In genomic region chr17:46101785-46102617, GRCh38 we compare ENCODE assay signal across 8 cellular contexts.
DNase-seq lines count a peak whose midpoint lies in the region; ATAC-seq, FAIRE-seq and TF ChIP-seq lines count a peak whose summit lies in the region.
"Not testable (repeated sequence)": the region's sequence is repeated elsewhere in the genome, so short reads cannot be mapped to it uniquely, and the experiment has no call there.

No MANE protein-coding gene starts in this region.

- peak overlapping the region; percentile 37 for H3K4ac ChIP-seq in trophoblast cell (ENCODE audit: low read depth, low read length)

- not testable (repeated sequence) for TF ChIP-seq RAD21 in liver (IDR thresholded peaks at IDR 0.05)

- not testable (repeated sequence) for H2BK5ac ChIP-seq in trophoblast cell (ENCODE audit: low read depth, low read length, poor library complexity)

- H3K4me1 Mint-ChIP-seq in activated CD8-positive, alpha-beta T cell treated with anti-CD3 and anti-CD28 coated beads for 36 hours (ENCODE audit: low read depth) = peaks cover 67% of the 10 kb centered on the region

- H4K8ac ChIP-seq in trophoblast cell (ENCODE audit: low read depth, low read length) = not testable (repeated sequence)

- ATAC-seq in activated CD8-positive, alpha-beta T cell treated with anti-CD3 and anti-CD28 coated beads for 36 hours = not testable (repeated sequence)
- ATAC-seq in aorta (ENCODE audit: low FRiP score) = peak; percentile 43

- in situ Hi-C loops in brain microvascular endothelial cell (cut with HindIII; ENCODE audit: low pct_ligation_motif_present, low sequenced_read_pairs) = not testable (repeated sequence)

- not testable (repeated sequence) for H3K9me2 ChIP-seq in PC-9 (ENCODE audit: insufficient read depth)

- H3K27ac ChIP-seq in PC-9 = peak overlapping the region; percentile 81
- H3K27ac ChIP-seq in brain microvascular endothelial cell = peak overlapping the region; percentile 80
- peak overlapping the region in 1 of 2 donors; percentile 7 for H3K27ac ChIP-seq in liver (ENCODE audit: low read depth in 1 of 2, low read length in 2 of 2)
- peak overlapping the region; percentile 75 for H3K27ac ChIP-seq in trophoblast cell (ENCODE audit: low read depth, low read length)
- H3K27ac ChIP-seq in aorta (ENCODE audit: low read depth in 1 of 2, low read length in 2 of 2) = not testable (repeated sequence)

- peaks cover 30% of the 10 kb centered on the region for H3K4me1 ChIP-seq in PC-9 (replicated peaks; ENCODE audit: insufficient read depth)
- peaks cover 8 to 24% (median 15%) of the 10 kb centered on the region in 4 donors for H3K4me1 ChIP-seq in liver (ENCODE audit: control insufficient read depth in 4 of 4, insufficient read depth in 4 of 4, low read length in 3 of 4)
- not testable (repeated sequence) for H3K4me1 ChIP-seq in trophoblast cell (ENCODE audit: control insufficient read depth in 1 of 2, insufficient read depth in 2 of 2, low read length in 2 of 2); aorta (ENCODE audit: control insufficient read depth in 1 of 2, insufficient read depth in 2 of 2, low read length in 2 of 2)

- H2BK12ac ChIP-seq in trophoblast cell (ENCODE audit: low read length) = not testable (repeated sequence)

- not testable (repeated sequence) for BruUV-seq in PC-9 (replicated peaks; lab: Mats Ljungman, UMichigan)

- not testable (repeated sequence) for H2BK120ac ChIP-seq in trophoblast cell (ENCODE audit: insufficient read depth, low read length, poor library complexity)

- H3K4me3 Mint-ChIP-seq in activated CD8-positive, alpha-beta T cell treated with anti-CD3 and anti-CD28 coated beads for 36 hours = not testable (repeated sequence)

- not testable (repeated sequence) for H3K18ac ChIP-seq in trophoblast cell (ENCODE audit: low read length)

- not testable (repeated sequence) for H3K27me3 Mint-ChIP-seq in activated CD8-positive, alpha-beta T cell treated with anti-CD3 and anti-CD28 coated beads for 36 hours

- not testable (repeated sequence) for H3K36me3 ChIP-seq in PC-9 (ENCODE audit: low read depth); brain microvascular endothelial cell (replicated peaks); liver (ENCODE audit: control insufficient read depth in 4 of 4, insufficient read depth in 3 of 4, low read depth in 1 of 4, low read length in 3 of 4); trophoblast cell (ENCODE audit: control insufficient read depth in 1 of 2, insufficient read depth in 2 of 2, low read length in 2 of 2); aorta (ENCODE audit: control insufficient read depth in 1 of 2, insufficient read depth in 2 of 2, low read length in 1 of 2)

- not testable (repeated sequence) for H3K23ac ChIP-seq in trophoblast cell (ENCODE audit: low read length)

- H2AK5ac ChIP-seq in trophoblast cell (ENCODE audit: low read length) = not testable (repeated sequence)

- not testable (repeated sequence) for H3K9ac ChIP-seq in liver (ENCODE audit: low read depth in 1 of 2, low read length in 2 of 2); trophoblast cell (ENCODE audit: low read length)

- peak overlapping the region; percentile 22; the same call in 1 of the 2 replicates for H3K4me2 ChIP-seq in PC-9
- not testable (repeated sequence) for H3K4me2 ChIP-seq in trophoblast cell (ENCODE audit: low read length)

- H4K12ac ChIP-seq in trophoblast cell (ENCODE audit: low read depth, low read length) = not testable (repeated sequence)

- peaks cover 44% of the 10 kb centered on the region for H3F3A ChIP-seq in PC-9 (ENCODE audit: insufficient read depth, low read depth)

- not testable (repeated sequence) for DNase-seq in PC-9, brain microvascular endothelial cell, trophoblast cell, aorta
- DNase-seq in activated CD8-positive, alpha-beta T cell treated with anti-CD3 and anti-CD28 coated beads for 36 hours = peak; percentile 11
- DNase-seq in fibroblast of mammary gland (ENCODE audit: low read depth) = peak; percentile 39

- CTCF ChIA-PET in PC-9 (lab: Charles Lee) = not testable (repeated sequence)
- CTCF ChIA-PET in activated CD8-positive, alpha-beta T cell treated with anti-CD3 and anti-CD28 coated beads for 36 hours (lab: Charles Lee) = interaction anchor here (0.8 to 1.8 kb wide), 2 partner anchors 18 to 85 kb away, joined by 3 to 9 read pairs; no protein-coding TSS in a partner anchor

- TF ChIP-seq CTCF in PC-9 (conservative IDR thresholded peaks at IDR 0.05); activated CD8-positive, alpha-beta T cell treated with anti-CD3 and anti-CD28 coated beads for 36 hours (IDR thresholded peaks at IDR 0.05); brain microvascular endothelial cell (IDR thresholded peaks at IDR 0.05; ENCODE audit: low read depth, low read length, missing control alignments); fibroblast of mammary gland (conservative IDR thresholded peaks at IDR 0.05; ENCODE audit: control insufficient read depth, insufficient read depth, low read depth, low read length); liver (IDR thresholded peaks at IDR 0.05; ENCODE audit: low read depth, low read length, missing input control): not testable (repeated sequence)

- POLR2A ChIA-PET in PC-9 (lab: Charles Lee; ENCODE audit: unreplicated experiment) = not testable (repeated sequence)
- POLR2A ChIA-PET in activated CD8-positive, alpha-beta T cell treated with anti-CD3 and anti-CD28 coated beads for 36 hours (lab: Charles Lee) = interaction anchor here (0.5 to 1.0 kb wide), 2 partner anchors 73 to 111 kb away, joined by 3 read pairs; no protein-coding TSS in a partner anchor

- H2AFZ ChIP-seq in PC-9; trophoblast cell (ENCODE audit: insufficient read depth, low read length, poor library complexity): not testable (repeated sequence)

- H3K9me3 ChIP-seq in PC-9 (ENCODE audit: insufficient read depth, low read depth); liver (ENCODE audit: control insufficient read depth in 4 of 4, low read length in 3 of 4); trophoblast cell (ENCODE audit: insufficient read depth, low read depth, low read length); aorta (ENCODE audit: control insufficient read depth, low read length): not testable (repeated sequence)

- not testable (repeated sequence) for H4K91ac ChIP-seq in trophoblast cell (ENCODE audit: low read depth, low read length)

- H3K79me2 ChIP-seq in PC-9 (ENCODE audit: low read depth) = peaks cover 99% of the 10 kb centered on the region
- not testable (repeated sequence) for H3K79me2 ChIP-seq in trophoblast cell (ENCODE audit: control insufficient read depth, insufficient read depth, low read length, poor library complexity)

- not testable (repeated sequence) for H3K14ac ChIP-seq in trophoblast cell (ENCODE audit: low read length)

- H3K79me1 ChIP-seq in trophoblast cell (ENCODE audit: low read length) = not testable (repeated sequence)

- H3K27me3 ChIP-seq in PC-9 (ENCODE audit: insufficient read depth, low read depth); brain microvascular endothelial cell (replicated peaks); liver (ENCODE audit: control insufficient read depth in 4 of 4, insufficient read depth in 4 of 4, low read length in 3 of 4); trophoblast cell (ENCODE audit: insufficient read depth, low read length); aorta (ENCODE audit: control insufficient read depth in 1 of 2, insufficient read depth in 2 of 2, low read length in 1 of 2): not testable (repeated sequence)

- intact Hi-C loops in PC-9 (cut with micrococcal nuclease; ENCODE audit: unreplicated experiment); activated CD8-positive, alpha-beta T cell treated with anti-CD3 and anti-CD28 coated beads for 36 hours (cut with micrococcal nuclease); aorta (cut with DNase I): not testable (repeated sequence)

- H3K4me3 ChIP-seq in PC-9; brain microvascular endothelial cell (ENCODE audit: low read depth, low read length); fibroblast of mammary gland (ENCODE audit: control insufficient read depth, low read depth, low read length); liver (ENCODE audit: low read depth in 1 of 3, low read length in 3 of 3); trophoblast cell (ENCODE audit: low read depth, low read length); aorta (ENCODE audit: low read length in 2 of 2): not testable (repeated sequence)

- 54% methylated on average over 9 of the region's 9 CpGs for WGBS in liver
- no CpG with 5 or more reads among the region's 9 CpGs for WGBS in trophoblast cell (ENCODE audit: extremely low coverage, insufficient coverage, insufficient read length)
- 40 to 43% methylated on average over 9 of the region's 9 CpGs for WGBS in aorta, 2 donors

- not testable (repeated sequence) for H3K36me3 Mint-ChIP-seq in activated CD8-positive, alpha-beta T cell treated with anti-CD3 and anti-CD28 coated beads for 36 hours (ENCODE audit: low read depth)

- H3K9me3 Mint-ChIP-seq in activated CD8-positive, alpha-beta T cell treated with anti-CD3 and anti-CD28 coated beads for 36 hours = not testable (repeated sequence)

- H3K27ac Mint-ChIP-seq in activated CD8-positive, alpha-beta T cell treated with anti-CD3 and anti-CD28 coated beads for 36 hours = peak overlapping the region; percentile 47

- peaks cover 53% of the 10 kb centered on the region for H4K20me1 ChIP-seq in PC-9 (ENCODE audit: insufficient read depth)

- peak; percentile 78 for FAIRE-seq in G401.6 (lab: Jason Lieb, UNC)

TF ChIP-seq in liver, 16 proteins besides CTCF, POLR2A, EP300 and RAD21:
- TF ChIP-seq HNF4A (conservative IDR thresholded peaks at IDR 0.05) = peak; percentile 21 to 48
